ENCODE assay signal across 22 cellular contexts in the genomic region with DNA sequence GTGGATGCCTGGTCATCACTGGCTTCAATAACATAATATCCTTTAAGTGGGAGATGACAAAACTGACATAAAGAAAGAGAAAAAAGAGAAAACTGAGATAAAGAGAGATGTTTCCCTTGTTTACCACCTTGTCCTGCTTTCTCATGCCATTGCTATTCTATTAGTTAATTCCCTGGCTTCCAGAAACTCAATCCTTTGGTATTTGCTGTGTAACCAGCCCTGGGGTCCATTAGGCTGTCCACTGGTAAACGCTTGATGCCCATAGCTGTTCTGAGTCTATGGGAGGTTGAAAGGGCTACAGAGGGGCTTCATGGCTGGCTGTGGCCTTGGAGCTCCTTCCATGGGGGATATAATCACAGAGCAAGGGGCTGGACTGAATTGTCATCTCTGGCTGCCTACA.
"Had no signal": no experiment of that assay in that cellular context is flagged by ENCODE, and none has a peak within 500 bp of the region (broad histone marks: within the 10 kb centered on the region; RNA-seq: fewer than 3 reads in every experiment).

No MANE protein-coding gene starts in this region.

- H3K4me3 ChIP-seq: body of pancreas, left ventricle myocardium inferior, sigmoid colon, testis had no signal

- H3K4me1 Mint-ChIP-seq: activated naive CD4-positive, alpha-beta T cell treated with anti-CD3 and anti-CD28 coated beads, Interleukin-2, amount 10 ng/mL, durations not matched to agents 7 days and 5 days; T-helper 17 cell had no signal

- H3K27me3 ChIP-seq: body of pancreas, sigmoid colon, testis had no signal

- H3K27ac Mint-ChIP-seq: activated CD4-positive, alpha-beta memory T cell treated with anti-CD3 and anti-CD28 coated beads for 36 hours; activated naive CD4-positive, alpha-beta T cell treated with anti-CD3 and anti-CD28 coated beads, Interleukin-2, amount 10 ng/mL, durations not matched to agents 7 days and 5 days; activated T-cell treated with anti-CD3 and anti-CD28 coated beads, Interleukin-2, amount 50 U/mL, for 72 hours; dendritic cell treated with granulocyte-macrophage colony-stimulating factor and Interleukin-4, amounts not matched to agents 40 ng/mL and 50 ng/mL, for 4 days; mesothelial cell of epicardium; natural killer cell treated with Interleukin-12 subunit alpha and Interleukin-12 subunit beta and Interleukin-15 and Interleukin-18, amount 100 ng/mL, for 72 hours; progenitor cell of endocrine pancreas; T-helper 17 cell; type B pancreatic cell had no signal

- DNase-seq: activated CD4-positive, alpha-beta memory T cell treated with anti-CD3 and anti-CD28 coated beads for 36 hours; activated CD4-positive, alpha-beta T cell treated with anti-CD3 and anti-CD28 coated beads for 48 hours; activated effector memory CD4-positive, alpha-beta T cell treated with Interleukin-2 at 50 U/mL for 16 hours; activated naive CD4-positive, alpha-beta T cell treated with anti-CD3 and anti-CD28 coated beads, Interleukin-2, amount 10 ng/mL, durations not matched to agents 7 days and 5 days; activated T-cell treated with anti-CD3 and anti-CD28 coated beads, Interleukin-2, amount 50 U/mL, for 72 hours; body of pancreas; effector CD4-positive, alpha-beta T cell; erythroblast; kidney glomerular epithelial cell; left ventricle myocardium inferior; retina; sigmoid colon; stimulated activated CD4-positive, alpha-beta T cell treated with anti-CD3 and anti-CD28 coated beads, Interleukin-4, amount 100 ng/mL, for 1 hour; stimulated activated naive CD4-positive, alpha-beta T cell; T-helper 17 cell; testis had no signal

- H3K4me3 Mint-ChIP-seq: activated CD4-positive, alpha-beta memory T cell treated with anti-CD3 and anti-CD28 coated beads for 36 hours; activated naive CD4-positive, alpha-beta T cell treated with anti-CD3 and anti-CD28 coated beads, Interleukin-2, amount 10 ng/mL, durations not matched to agents 7 days and 5 days; activated T-cell treated with anti-CD3 and anti-CD28 coated beads, Interleukin-2, amount 50 U/mL, for 72 hours; dendritic cell treated with granulocyte-macrophage colony-stimulating factor and Interleukin-4, amounts not matched to agents 40 ng/mL and 50 ng/mL, for 4 days; mesothelial cell of epicardium; natural killer cell treated with Interleukin-12 subunit alpha and Interleukin-12 subunit beta and Interleukin-15 and Interleukin-18, amount 100 ng/mL, for 72 hours; T-helper 17 cell; type B pancreatic cell had no signal

- H3K9me3 Mint-ChIP-seq: activated CD4-positive, alpha-beta memory T cell treated with anti-CD3 and anti-CD28 coated beads for 36 hours; activated naive CD4-positive, alpha-beta T cell treated with anti-CD3 and anti-CD28 coated beads, Interleukin-2, amount 10 ng/mL, durations not matched to agents 7 days and 5 days; activated T-cell treated with anti-CD3 and anti-CD28 coated beads, Interleukin-2, amount 50 U/mL, for 72 hours; dendritic cell treated with granulocyte-macrophage colony-stimulating factor and Interleukin-4, amounts not matched to agents 40 ng/mL and 50 ng/mL, for 4 days; natural killer cell treated with Interleukin-12 subunit alpha and Interleukin-12 subunit beta and Interleukin-15 and Interleukin-18, amount 100 ng/mL, for 72 hours; type B pancreatic cell had no signal

- H3K36me3 ChIP-seq: left ventricle myocardium inferior, sigmoid colon had no signal

- H3K9me3 ChIP-seq: body of pancreas, left ventricle myocardium inferior, sigmoid colon, testis had no signal

- H3K27me3 Mint-ChIP-seq: dendritic cell treated with granulocyte-macrophage colony-stimulating factor and Interleukin-4, amounts not matched to agents 40 ng/mL and 50 ng/mL, for 4 days; progenitor cell of endocrine pancreas had no signal

- H3K27ac ChIP-seq: body of pancreas, foreskin keratinocyte, left ventricle myocardium inferior, sigmoid colon, testis had no signal

- H3K4me1 ChIP-seq: body of pancreas, foreskin keratinocyte, left ventricle myocardium inferior, sigmoid colon, testis had no signal

- ATAC-seq: activated T-cell treated with anti-CD3 and anti-CD28 coated beads, Interleukin-2, amount 50 U/mL, for 72 hours; body of pancreas; foreskin keratinocyte; natural killer cell treated with Interleukin-12 subunit alpha and Interleukin-12 subunit beta and Interleukin-15 and Interleukin-18, amount 100 ng/mL, for 72 hours; T-helper 17 cell had no signal

- H3K36me3 Mint-ChIP-seq: activated CD4-positive, alpha-beta memory T cell treated with anti-CD3 and anti-CD28 coated beads for 36 hours; activated naive CD4-positive, alpha-beta T cell treated with anti-CD3 and anti-CD28 coated beads, Interleukin-2, amount 10 ng/mL, durations not matched to agents 7 days and 5 days; mesothelial cell of epicardium; natural killer cell treated with Interleukin-12 subunit alpha and Interleukin-12 subunit beta and Interleukin-15 and Interleukin-18, amount 100 ng/mL, for 72 hours; type B pancreatic cell had no signal
